In the genomic region with DNA sequence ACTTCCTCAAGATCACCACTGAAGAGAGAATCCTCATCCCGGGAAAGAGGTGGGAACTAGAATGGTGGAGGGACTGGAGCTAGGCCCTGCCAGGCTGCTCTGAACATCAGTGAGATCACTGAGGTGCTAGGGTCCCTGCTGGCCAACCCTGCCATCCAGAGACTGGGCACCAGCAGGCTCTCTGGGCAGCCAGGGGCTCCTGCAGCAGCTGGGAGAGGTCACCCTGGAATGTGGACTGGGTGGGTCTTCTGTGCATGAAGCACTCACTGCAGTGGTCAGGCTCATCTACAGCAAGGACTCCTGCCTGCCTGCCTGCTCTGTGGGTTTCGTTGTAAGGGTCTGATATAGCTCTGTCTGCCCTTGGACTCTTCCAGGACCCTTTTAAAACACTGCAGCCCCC, we compare ENCODE assay signal across 25 cellular contexts. TPM values are rescaled to one million over a fixed set of nuclear protein-coding genes. Genes with fewer than 3 reads are reported as not detected.
DNase-seq lines count a peak whose midpoint lies in the region; ATAC-seq, FAIRE-seq and TF ChIP-seq lines count a peak whose summit lies in the region.
"Had no signal": no experiment of that assay in that cellular context is flagged by ENCODE, and none has a peak within 500 bp of the region (broad histone marks: within the 10 kb centered on the region; RNA-seq: fewer than 3 reads in every experiment).

No MANE protein-coding gene starts in this region.

- H3K4me3 ChIP-seq in kidney (ENCODE audit: low read length in 2 of 2): no peak overlapping the region
- H3K4me3 ChIP-seq in stomach: no peak overlapping the region

- H3K9me3 ChIP-seq in kidney (ENCODE audit: control insufficient read depth in 1 of 2, low read length in 2 of 2) (no peaks in the 10 kb centered on the region), stomach (no peaks in the 10 kb centered on the region)

- no peaks in the 10 kb centered on the region for H3K36me3 ChIP-seq in kidney (ENCODE audit: control insufficient read depth in 1 of 2, insufficient read depth in 2 of 2, low read length in 2 of 2)
- H3K36me3 ChIP-seq in stomach: peaks cover 0 to 30% (median 8%) of the 10 kb centered on the region in 4 donors
- H3K36me3 ChIP-seq: WERI-Rb-1 had no signal

- H3K36me3 Mint-ChIP-seq in activated naive CD8-positive, alpha-beta T cell treated with anti-CD3 and anti-CD28 coated beads, Interleukin-2, amount 10 ng/mL, durations not matched to agents 7 days and 5 days: no peaks in the 10 kb centered on the region
- no peaks in the 10 kb centered on the region for H3K36me3 Mint-ChIP-seq in activated naive CD8-positive, alpha-beta T cell treated with anti-CD3 and anti-CD28 coated beads, Interleukin-2, amount 50 U/mL, for 24 hours (ENCODE audit: low read depth)
- H3K36me3 Mint-ChIP-seq: immature natural killer cell, natural killer cell had no signal

- 77 to 86% (median 80%) methylated on average over 1 to 2 of the region's 2 CpGs for WGBS in stomach, 5 donors

- H3K9ac ChIP-seq in kidney (ENCODE audit: low read length in 2 of 2): no peak overlapping the region

- FAIRE-seq in kidney (lab: Jason Lieb, UNC): no peak

- H3K27me3 Mint-ChIP-seq in activated naive CD8-positive, alpha-beta T cell treated with anti-CD3 and anti-CD28 coated beads, Interleukin-2, amount 10 ng/mL, durations not matched to agents 7 days and 5 days: no peaks in the 10 kb centered on the region
- no peaks in the 10 kb centered on the region for H3K27me3 Mint-ChIP-seq in activated naive CD8-positive, alpha-beta T cell treated with anti-CD3 and anti-CD28 coated beads, Interleukin-2, amount 50 U/mL, for 24 hours
- H3K27me3 Mint-ChIP-seq: CD4-positive, alpha-beta memory T cell had no signal

- DNase-seq in activated naive CD8-positive, alpha-beta T cell treated with anti-CD3 and anti-CD28 coated beads, Interleukin-2, amount 10 ng/mL, durations not matched to agents 7 days and 5 days: peak; percentile 14
- DNase-seq in activated naive CD8-positive, alpha-beta T cell treated with anti-CD3 and anti-CD28 coated beads, Interleukin-2, amount 50 U/mL, for 24 hours: no peak
- DNase-seq in RWPE1 (ENCODE audit: low spot score) (no peak), kidney (peak; percentile 38), stomach (peak; percentile 21), SIG-M5 (lab: John Stamatoyannopoulos, UW) (no peak), NCI-H1930 (lab: John Stamatoyannopoulos, UW) (no peak)
- DNase-seq: activated CD8-positive, alpha-beta T cell treated with anti-CD3 and anti-CD28 coated beads, Interleukin-2, amount 10 ng/mL, durations not matched to agents 7 days and 5 days; activated gamma-delta T cell treated with Interleukin-2 at 50 U/mL for 16 hours; CD4-positive, alpha-beta memory T cell; cerebellar nuclear complex; effector memory CD8-positive, alpha-beta T cell; HCEC 1CT; immature natural killer cell; natural killer cell; NCI-H1694 treated with DMSO at 0.1 percent for 48 hours; NCI-H82; stimulated activated CD8-positive, alpha-beta memory T cell treated with anti-CD3 and anti-CD28 coated beads, Interleukin-4, amount 100 ng/mL, for 48 hours; WERI-Rb-1 had no signal

- no peaks in the 10 kb centered on the region for H3K4me1 Mint-ChIP-seq in activated naive CD8-positive, alpha-beta T cell treated with anti-CD3 and anti-CD28 coated beads, Interleukin-2, amount 10 ng/mL, durations not matched to agents 7 days and 5 days
- H3K4me1 Mint-ChIP-seq in activated naive CD8-positive, alpha-beta T cell treated with anti-CD3 and anti-CD28 coated beads, Interleukin-2, amount 50 U/mL, for 24 hours: no peaks in the 10 kb centered on the region
- H3K4me1 Mint-ChIP-seq: immature natural killer cell, natural killer cell had no signal

- no peak overlapping the region for H3K27ac Mint-ChIP-seq in activated naive CD8-positive, alpha-beta T cell treated with anti-CD3 and anti-CD28 coated beads, Interleukin-2, amount 10 ng/mL, durations not matched to agents 7 days and 5 days
- H3K27ac Mint-ChIP-seq in activated naive CD8-positive, alpha-beta T cell treated with anti-CD3 and anti-CD28 coated beads, Interleukin-2, amount 50 U/mL, for 24 hours: no peak overlapping the region
- H3K27ac Mint-ChIP-seq: activated CD8-positive, alpha-beta T cell treated with anti-CD3 and anti-CD28 coated beads, Interleukin-2, amount 10 ng/mL, durations not matched to agents 7 days and 5 days; effector memory CD8-positive, alpha-beta T cell; immature natural killer cell; natural killer cell; progenitor cell of endocrine pancreas had no signal

- intact Hi-C loops in kidney (cut with DNase I): no loop called here
- intact Hi-C loops in stomach (cut with DNase I; ENCODE audit: low total_unique reads): no loop called here

- H3K4me1 ChIP-seq in kidney (ENCODE audit: control insufficient read depth in 1 of 2, insufficient read depth in 1 of 2, low read depth in 1 of 2, low read length in 2 of 2): peaks cover 2 to 9% of the 10 kb centered on the region in 2 donors
- peaks cover 0 to 16% (median 10%) of the 10 kb centered on the region in 4 donors for H3K4me1 ChIP-seq in stomach

- no peak overlapping the region for H3K4me3 Mint-ChIP-seq in activated naive CD8-positive, alpha-beta T cell treated with anti-CD3 and anti-CD28 coated beads, Interleukin-2, amount 10 ng/mL, durations not matched to agents 7 days and 5 days
- no peak overlapping the region for H3K4me3 Mint-ChIP-seq in activated naive CD8-positive, alpha-beta T cell treated with anti-CD3 and anti-CD28 coated beads, Interleukin-2, amount 50 U/mL, for 24 hours
- H3K4me3 Mint-ChIP-seq: activated CD8-positive, alpha-beta T cell treated with anti-CD3 and anti-CD28 coated beads, Interleukin-2, amount 10 ng/mL, durations not matched to agents 7 days and 5 days; CD4-positive, alpha-beta memory T cell; effector memory CD8-positive, alpha-beta T cell; immature natural killer cell; natural killer cell had no signal

- ATAC-seq in activated naive CD8-positive, alpha-beta T cell treated with anti-CD3 and anti-CD28 coated beads, Interleukin-2, amount 10 ng/mL, durations not matched to agents 7 days and 5 days (ENCODE audit: low read depth): no peak
- no peak for ATAC-seq in activated naive CD8-positive, alpha-beta T cell treated with anti-CD3 and anti-CD28 coated beads, Interleukin-2, amount 50 U/mL, for 24 hours
- no peak for ATAC-seq in HG03460 (IDR thresholded peaks at IDR 0.05; ENCODE audit: unreplicated experiment)
- ATAC-seq: activated CD8-positive, alpha-beta T cell treated with anti-CD3 and anti-CD28 coated beads, Interleukin-2, amount 10 ng/mL, durations not matched to agents 7 days and 5 days; effector memory CD8-positive, alpha-beta T cell; natural killer cell had no signal

- CTCF ChIA-PET in RWPE1 (lab: Yijun Ruan, JAX): interaction anchor here (1.0 kb wide), 1 partner anchor 179 kb away, joined by 3 read pairs; no protein-coding TSS in a partner anchor

- H3K27me3 ChIP-seq in stomach: no peaks in the 10 kb centered on the region

- no peak for TF ChIP-seq POLR2A in stomach (IDR thresholded peaks at IDR 0.05)

- POLR2A ChIA-PET in activated naive CD8-positive, alpha-beta T cell treated with anti-CD3 and anti-CD28 coated beads, Interleukin-2, amount 10 ng/mL, durations not matched to agents 7 days and 5 days (lab: Charles Lee): no interaction called here
- POLR2A ChIA-PET in RWPE1 (lab: Yijun Ruan, JAX; ENCODE audit: low non-redundant PET): no interaction called here

- H3K27ac ChIP-seq in RWPE1: peak overlapping the region; percentile 72
- no peak overlapping the region for H3K27ac ChIP-seq in kidney (ENCODE audit: low read depth in 2 of 2, low read length in 2 of 2)
- H3K27ac ChIP-seq in stomach: no peak overlapping the region
- H3K27ac ChIP-seq: HL-60, WERI-Rb-1 had no signal

- no peaks in the 10 kb centered on the region for H3K9me3 Mint-ChIP-seq in activated naive CD8-positive, alpha-beta T cell treated with anti-CD3 and anti-CD28 coated beads, Interleukin-2, amount 10 ng/mL, durations not matched to agents 7 days and 5 days
- no peaks in the 10 kb centered on the region for H3K9me3 Mint-ChIP-seq in activated naive CD8-positive, alpha-beta T cell treated with anti-CD3 and anti-CD28 coated beads, Interleukin-2, amount 50 U/mL, for 24 hours
- H3K9me3 Mint-ChIP-seq: CD4-positive, alpha-beta memory T cell; effector memory CD8-positive, alpha-beta T cell; immature natural killer cell; natural killer cell had no signal

- TF ChIP-seq EP300 in stomach (IDR thresholded peaks at IDR 0.05): no peak

- TF ChIP-seq CTCF in RWPE1 (conservative IDR thresholded peaks at IDR 0.05; ENCODE audit: low read depth) (no peak), kidney (IDR thresholded peaks at IDR 0.05; ENCODE audit: borderline replicate concordance, extremely low read depth, insufficient read depth) (no peak), stomach (IDR thresholded peaks at IDR 0.05) (no peak)

RNA-seq across cellular contexts. Expression of a gene that starts 24.9 kb away (rescaled TPM):
- total RNA-seq in activated naive CD8-positive, alpha-beta T cell treated with anti-CD3 and anti-CD28 coated beads, Interleukin-2, amount 10 ng/mL, durations not matched to agents 7 days and 5 days: 1 to 10 TPM; 3.6 to 4.5 TPM
- total RNA-seq in kidney: 78.9 TPM
- 43.0 TPM for polyA plus RNA-seq in kidney (ENCODE audit: insufficient read depth, low read depth, low replicate concordance)
- total RNA-seq in stomach: 100 to 1,000 TPM in 1 of 5 donors, 10 to 100 TPM in 4; 10.8 to 107 (median 50.0) TPM
- 100 to 1,000 TPM in 1 of 3 donors, 1 to 10 TPM in 2; 5.3 to 103 (median 9.3) TPM for polyA plus RNA-seq in stomach
- polyA plus RNA-seq: immature natural killer cell had no signal

RNA-seq across cellular contexts. Expression of a gene that starts 32.6 kb away (rescaled TPM):
- total RNA-seq in activated naive CD8-positive, alpha-beta T cell treated with anti-CD3 and anti-CD28 coated beads, Interleukin-2, amount 10 ng/mL, durations not matched to agents 7 days and 5 days: under 1 TPM; 0.36 to 0.77 TPM
- total RNA-seq in kidney (0.79 TPM), stomach (under 1 TPM in 1 of 5 donors, not detected in 4; 0.55 TPM)
- polyA plus RNA-seq in kidney (ENCODE audit: insufficient read depth, low read depth, low replicate concordance) (1.3 TPM), stomach (1 to 10 TPM in 1 of 3 donors, under 1 TPM in 1, not detected in 1; 0.46 to 1.0 TPM)
- total RNA-seq: natural killer cell; T-helper 2 cell treated with Interferon-gamma antibody and Interleukin-4, amounts not matched to agents 100 ng/mL and 5 ng/mL, for 36 hours had no signal
- polyA plus RNA-seq: immature natural killer cell had no signal

RNA-seq across cellular contexts. Expression of a gene that starts 49.1 kb away (rescaled TPM):
- total RNA-seq in activated naive CD8-positive, alpha-beta T cell treated with anti-CD3 and anti-CD28 coated beads, Interleukin-2, amount 10 ng/mL, durations not matched to agents 7 days and 5 days: not detected
- 0.35 TPM for total RNA-seq in kidney
- 0.19 TPM for polyA plus RNA-seq in kidney (ENCODE audit: insufficient read depth, low read depth, low replicate concordance)
- under 1 TPM in 1 of 5 donors, not detected in 4; under 0.01 TPM for total RNA-seq in stomach
- polyA plus RNA-seq in stomach: under 1 TPM in 1 of 3 donors, not detected in 2; 0.10 TPM
- total RNA-seq: activated CD8-positive, alpha-beta T cell treated with anti-CD3 and anti-CD28 coated beads, Interleukin-2, amount 10 ng/mL, durations not matched to agents 7 days and 5 days; CD4-positive, alpha-beta memory T cell; lung microvascular endothelial cell; SK-MEL-5; T-helper 2 cell treated with Interferon-gamma antibody and Interleukin-4, amounts not matched to agents 100 ng/mL and 5 ng/mL, for 36 hours had no signal
- polyA plus RNA-seq: CD4-positive, alpha-beta memory T cell; immature natural killer cell had no signal

RNA-seq across cellular contexts. Expression of a gene that starts 56.3 kb away (rescaled TPM):
- total RNA-seq in activated naive CD8-positive, alpha-beta T cell treated with anti-CD3 and anti-CD28 coated beads, Interleukin-2, amount 10 ng/mL, durations not matched to agents 7 days and 5 days: not detected
- 0.44 TPM for total RNA-seq in kidney
- not detected for polyA plus RNA-seq in kidney (ENCODE audit: insufficient read depth, low read depth, low replicate concordance)
- total RNA-seq in stomach: not detected
- not detected for polyA plus RNA-seq in stomach
- total RNA-seq: activated CD8-positive, alpha-beta T cell treated with anti-CD3 and anti-CD28 coated beads, Interleukin-2, amount 10 ng/mL, durations not matched to agents 7 days and 5 days; CD4-positive, alpha-beta memory T cell; lung microvascular endothelial cell; natural killer cell; progenitor cell of endocrine pancreas; SK-MEL-5; T-helper 2 cell treated with Interferon-gamma antibody and Interleukin-4, amounts not matched to agents 100 ng/mL and 5 ng/mL, for 36 hours had no signal
- polyA plus RNA-seq: CD4-positive, alpha-beta memory T cell; immature natural killer cell had no signal

Comparison
In these comparisons a context has a peak if more than half of its experiments do, and no peak if none do; other contexts are left out.
1. DNase-seq: peak in activated naive CD8-positive, alpha-beta T cell treated with anti-CD3 and anti-CD28 coated beads, Interleukin-2, amount 10 ng/mL, durations not matched to agents 7 days and 5 days (single experiment), kidney (single experiment) and stomach (single experiment); none in activated naive CD8-positive, alpha-beta T cell treated with anti-CD3 and anti-CD28 coated beads, Interleukin-2, amount 50 U/mL, for 24 hours (single experiment), RWPE1 (single experiment), SIG-M5 (single experiment) and NCI-H1930 (0 of 2).